Comparison of ENCODE assay signal across 10 cellular contexts in genomic region chr4:155529197-155529596, GRCh38.
DNase-seq lines count a peak whose midpoint lies in the region; TF ChIP-seq lines count a peak whose summit lies in the region.
"Had no signal": no experiment of that assay in that cellular context is flagged by ENCODE, and none has a peak within 500 bp of the region (broad histone marks: within the 10 kb centered on the region; RNA-seq: fewer than 3 reads in every experiment).

No MANE protein-coding gene starts in this region.

- H3K4me3 ChIP-seq in A673 (ENCODE audit: low read depth, low read length, poor library complexity, severe bottlenecking) (no peak overlapping the region), GM12864 (ENCODE audit: low read depth, low read length) (no peak overlapping the region), NB4 (ENCODE audit: low read depth, low read length) (no peak overlapping the region)

- intact Hi-C loops in A673 (cut with micrococcal nuclease; ENCODE audit: unreplicated experiment), result loop anchor here (2.0 kb wide), 1 partner anchor 260 kb away; no protein-coding TSS in a partner anchor

- no peak for TF ChIP-seq POLR2A in NB4 (IDR thresholded peaks at IDR 0.05; ENCODE audit: extremely low read depth, insufficient read length)

- H3K9me3 ChIP-seq in A673 (ENCODE audit: low read depth, low read length, poor library complexity, severe bottlenecking), result no peaks in the 10 kb centered on the region
- H3K9me3 ChIP-seq: Caco-2 had no signal

- H3K27me3 ChIP-seq in A673 (replicated peaks; ENCODE audit: insufficient read depth, low read depth, low read length, poor library complexity), result no peaks in the 10 kb centered on the region

- H3K4me1 ChIP-seq in A673 (ENCODE audit: insufficient read depth, low read length, poor library complexity, severe bottlenecking), result no peaks in the 10 kb centered on the region
- H3K4me1 ChIP-seq: Caco-2 had no signal

- no peak overlapping the region for H3K27ac ChIP-seq in A673 (ENCODE audit: low read depth, low read length, poor library complexity, severe bottlenecking)

- DNase-seq in A673 (ENCODE audit: low spot score), result peak; percentile 23
- DNase-seq in GM12864 (ENCODE audit: low read depth), result no peak
- peak; percentile 11 for DNase-seq in NB4 (ENCODE audit: low read depth)
- DNase-seq in fibroblast of peridontal ligament (ENCODE audit: extremely low read depth), result peak; percentile 50
- DNase-seq in mesenteric fat pad (ENCODE audit: low spot score), result no peak
- DNase-seq in hypothalamus (lab: John Stamatoyannopoulos, UW), result no peak
- no peak for DNase-seq in RKO (ENCODE audit: low spot score)
- DNase-seq in SIG-M5 (lab: John Stamatoyannopoulos, UW), result no peak
- DNase-seq: midbrain had no signal

- H3K36me3 ChIP-seq in A673 (ENCODE audit: insufficient read depth, low read length, poor library complexity, severe bottlenecking), result no peaks in the 10 kb centered on the region

- peak; percentile 50; the same call in 1 of the 2 replicates for TF ChIP-seq CTCF in A673 (conservative IDR thresholded peaks at IDR 0.05; ENCODE audit: low read depth, low read length)
- TF ChIP-seq CTCF in GM12864 (IDR thresholded peaks at IDR 0.05; ENCODE audit: low read depth, low read length, missing control alignments), result peak; percentile 19
- TF ChIP-seq CTCF in NB4 (IDR thresholded peaks at IDR 0.05; ENCODE audit: low read depth, low read length), result peak; percentile 17

- CTCF ChIA-PET in A673 (lab: Charles Lee), result interaction anchor here (0.7 to 1.5 kb wide), 2 partner anchors 153 to 258 kb away, joined by 6 to 8 read pairs; no protein-coding TSS in a partner anchor

- POLR2A ChIA-PET in A673 (lab: Charles Lee; ENCODE audit: low non-redundant PET), result no interaction called here

- BruUV-seq in A673 (replicated peaks; lab: Mats Ljungman, UMichigan), result no TSS peak

Comparison
In these comparisons a context has a peak if more than half of its experiments do, and no peak if none do; other contexts are left out.
1. DNase-seq: peak in A673 (single experiment), NB4 (single experiment) and fibroblast of peridontal ligament (single experiment); none in GM12864 (single experiment), mesenteric fat pad (single experiment), hypothalamus (0 of 51), RKO (single experiment) and SIG-M5 (single experiment).
2. Peak in every context shown above with its lines, with median percentiles within 50 percentile points of each other: CTCF ChIP-seq.